ENCODE assay signal across 18 cellular contexts in genomic region chr9:130217838-130218237, GRCh38. TPM values are rescaled to one million over a fixed set of nuclear protein-coding genes. Genes with fewer than 3 reads are reported as not detected.
"Had no signal": no experiment of that assay in that cellular context is flagged by ENCODE, and none has a peak within 500 bp of the region (broad histone marks: within the 10 kb centered on the region; RNA-seq: fewer than 3 reads in every experiment).

No MANE protein-coding gene starts in this region.

- H3K9me3 ChIP-seq: heart left ventricle, neutrophil, right atrium auricular region, thoracic aorta, transverse colon had no signal

- FAIRE-seq: colon, endothelial cell of umbilical vein had no signal

- ATAC-seq: heart left ventricle; left colon; stimulated activated memory B cell treated with anti-CD40 and anti-IgM and Interleukin-4, amounts not matched to agents 10 μg/mL and 1 μg/mL and 100 μg/mL, for 72 hours had no signal

- DNase-seq: erythroblast; foreskin melanocyte; hippocampal formation; left colon; mesendoderm; naive B cell; nephron progenitor cell; stimulated activated CD4-positive, alpha-beta T cell treated with anti-CD3 and anti-CD28 coated beads, Interleukin-4, amount 100 ng/mL, for 1 hour; transverse colon had no signal

- H3K4me3 ChIP-seq: heart left ventricle, right atrium auricular region, smooth muscle cell, thoracic aorta, transverse colon had no signal

- H3K4me1 ChIP-seq: right atrium auricular region had no signal

- H3K36me3 ChIP-seq: heart left ventricle, neutrophil, right atrium auricular region, transverse colon had no signal

- H3K27ac ChIP-seq: neutrophil, right atrium auricular region, thoracic aorta had no signal

- H3K27me3 ChIP-seq: heart left ventricle, neutrophil, right atrium auricular region, transverse colon had no signal

RNA-seq across cellular contexts. Expression of gene HMCN2, which starts 47.7 kb away (rescaled TPM):
- total RNA-seq: kidney epithelial cell had no signal
- polyA plus RNA-seq: smooth muscle cell had no signal
